ENCODE assay signal across 8 cellular contexts in the genomic region with DNA sequence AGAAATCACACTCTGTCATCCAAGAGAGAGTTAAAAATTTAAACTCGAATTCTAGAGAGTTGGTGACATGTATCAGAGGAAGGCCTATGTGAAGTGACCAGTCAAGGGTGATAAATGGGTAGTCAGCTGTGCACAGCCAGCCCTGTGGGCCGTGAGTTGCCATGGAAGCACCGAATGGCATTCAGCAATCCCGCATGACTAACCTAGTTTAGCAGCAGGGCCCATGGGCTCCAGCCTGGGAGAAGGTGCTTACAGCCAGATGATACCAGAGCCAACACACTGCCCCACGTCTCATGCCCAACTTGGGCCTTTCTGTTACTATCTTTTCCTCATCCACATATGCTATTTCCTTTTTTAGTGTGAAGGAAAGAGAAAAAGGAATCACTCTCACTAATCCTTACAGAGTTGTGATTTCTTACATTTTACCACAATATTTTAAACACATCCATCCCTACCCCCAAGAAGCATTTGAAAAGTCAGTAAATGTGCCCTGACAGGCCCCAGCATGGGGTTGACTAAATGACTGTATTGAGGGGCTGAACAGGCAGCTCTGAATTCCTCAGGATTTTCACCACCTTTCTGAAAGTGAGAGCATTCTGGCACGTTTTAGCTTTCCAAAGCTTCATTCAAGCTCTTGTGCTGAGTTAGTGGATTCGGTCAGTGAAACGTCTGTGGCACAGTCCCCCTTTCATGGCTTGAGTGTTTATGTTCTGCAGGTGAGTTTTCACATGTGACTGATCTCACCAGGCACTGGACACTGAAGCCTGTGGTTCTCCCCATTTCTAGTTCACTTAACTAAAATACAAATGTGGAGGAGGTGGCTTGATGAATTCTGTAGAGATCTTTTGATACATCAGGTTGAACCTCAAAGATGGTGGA.
DNase-seq lines count a peak whose midpoint lies in the region; ATAC-seq and TF ChIP-seq lines count a peak whose summit lies in the region.

No MANE protein-coding gene starts in this region.

- peak overlapping the region; percentile 85 for H3K27ac ChIP-seq in cardiac muscle cell

- DNase-seq in NCI-H1417 (lab: John Stamatoyannopoulos, UW) (peak; percentile 64 to 88 (median 79)), NCI-H1417 treated with DMSO at 0.1 percent for 48 hours (lab: John Stamatoyannopoulos, UW) (no peak), WTC11 (ENCODE audit: low spot score) (peak; percentile 52), cardiac muscle cell (ENCODE audit: low read depth in 1 of 2, low spot score in 1 of 2) (peak; percentile 78 to 88), pons (ENCODE audit: low spot score) (peak; percentile 80), HuH-7.5 (ENCODE audit: low spot score) (no peak)
- DNase-seq in effector CD8-positive, alpha-beta T cell (lab: John Stamatoyannopoulos, UW), result no peak

- no peaks in the 10 kb centered on the region for H3K36me3 ChIP-seq in cardiac muscle cell

- no peaks in the 10 kb centered on the region for H3K27me3 ChIP-seq in cardiac muscle cell

- H3K27ac Mint-ChIP-seq in WTC11, result peak overlapping the region; percentile 33

- H3K4me3 Mint-ChIP-seq in WTC11, result no peak overlapping the region

- no peaks in the 10 kb centered on the region for H3K9me3 Mint-ChIP-seq in WTC11

- H3K4me3 ChIP-seq in cardiac muscle cell, result no peak overlapping the region

- ATAC-seq in HG03558 (IDR thresholded peaks at IDR 0.05; ENCODE audit: extremely low read depth, unreplicated experiment), result peak; percentile 30
- peak; percentile 67 for ATAC-seq in WTC11

- no peaks in the 10 kb centered on the region for H3K9me3 ChIP-seq in cardiac muscle cell (ENCODE audit: low read depth)

- no peak for TF ChIP-seq CTCF in WTC11 (IDR thresholded peaks at IDR 0.05)
- no peak for TF ChIP-seq CTCF in cardiac muscle cell (IDR thresholded peaks at IDR 0.05; ENCODE audit: low read depth, low read length)

- no peaks in the 10 kb centered on the region for H3K27me3 Mint-ChIP-seq in WTC11 (ENCODE audit: low read depth)

- H3K4me1 Mint-ChIP-seq in WTC11, result peaks cover 51% of the 10 kb centered on the region

- H3K36me3 Mint-ChIP-seq in WTC11, result no peaks in the 10 kb centered on the region

- CTCF ChIA-PET in WTC11 (lab: Charles Lee), result interaction anchor here (1.0 to 3.0 kb wide), 5 partner anchors 29 to 117 kb away, joined by 3 to 9 read pairs (median 4); a partner anchor contains a TSS

- POLR2A ChIA-PET in WTC11 (lab: Charles Lee), result interaction anchor here (0.6 kb wide), 1 partner anchor 103 kb away, joined by 3 read pairs; no protein-coding TSS in a partner anchor

- peaks cover 60% of the 10 kb centered on the region for H3K4me1 ChIP-seq in cardiac muscle cell (ENCODE audit: low read depth)

TF ChIP-seq in WTC11, 78 proteins besides CTCF, POLR2A, EP300 and RAD21 (continues in another document):
- TF ChIP-seq ZNF317 (CRISPR knock-in tag; IDR thresholded peaks at IDR 0.05; ENCODE audit: borderline replicate concordance, low read depth) (no peak), NFATC4 (CRISPR knock-in tag; IDR thresholded peaks at IDR 0.05) (no peak), ATF1 (CRISPR knock-in tag; IDR thresholded peaks at IDR 0.05) (no peak), CREM (CRISPR knock-in tag; IDR thresholded peaks at IDR 0.05) (no peak), ZNF219 (CRISPR knock-in tag; IDR thresholded peaks at IDR 0.05; ENCODE audit: borderline replicate concordance) (no peak), SMAD3 (CRISPR knock-in tag; IDR thresholded peaks at IDR 0.05; ENCODE audit: borderline replicate concordance) (no peak), IRF2 (CRISPR knock-in tag; IDR thresholded peaks at IDR 0.05; ENCODE audit: borderline replicate concordance, low read depth) (no peak)
- TF ChIP-seq, protein P1, sequence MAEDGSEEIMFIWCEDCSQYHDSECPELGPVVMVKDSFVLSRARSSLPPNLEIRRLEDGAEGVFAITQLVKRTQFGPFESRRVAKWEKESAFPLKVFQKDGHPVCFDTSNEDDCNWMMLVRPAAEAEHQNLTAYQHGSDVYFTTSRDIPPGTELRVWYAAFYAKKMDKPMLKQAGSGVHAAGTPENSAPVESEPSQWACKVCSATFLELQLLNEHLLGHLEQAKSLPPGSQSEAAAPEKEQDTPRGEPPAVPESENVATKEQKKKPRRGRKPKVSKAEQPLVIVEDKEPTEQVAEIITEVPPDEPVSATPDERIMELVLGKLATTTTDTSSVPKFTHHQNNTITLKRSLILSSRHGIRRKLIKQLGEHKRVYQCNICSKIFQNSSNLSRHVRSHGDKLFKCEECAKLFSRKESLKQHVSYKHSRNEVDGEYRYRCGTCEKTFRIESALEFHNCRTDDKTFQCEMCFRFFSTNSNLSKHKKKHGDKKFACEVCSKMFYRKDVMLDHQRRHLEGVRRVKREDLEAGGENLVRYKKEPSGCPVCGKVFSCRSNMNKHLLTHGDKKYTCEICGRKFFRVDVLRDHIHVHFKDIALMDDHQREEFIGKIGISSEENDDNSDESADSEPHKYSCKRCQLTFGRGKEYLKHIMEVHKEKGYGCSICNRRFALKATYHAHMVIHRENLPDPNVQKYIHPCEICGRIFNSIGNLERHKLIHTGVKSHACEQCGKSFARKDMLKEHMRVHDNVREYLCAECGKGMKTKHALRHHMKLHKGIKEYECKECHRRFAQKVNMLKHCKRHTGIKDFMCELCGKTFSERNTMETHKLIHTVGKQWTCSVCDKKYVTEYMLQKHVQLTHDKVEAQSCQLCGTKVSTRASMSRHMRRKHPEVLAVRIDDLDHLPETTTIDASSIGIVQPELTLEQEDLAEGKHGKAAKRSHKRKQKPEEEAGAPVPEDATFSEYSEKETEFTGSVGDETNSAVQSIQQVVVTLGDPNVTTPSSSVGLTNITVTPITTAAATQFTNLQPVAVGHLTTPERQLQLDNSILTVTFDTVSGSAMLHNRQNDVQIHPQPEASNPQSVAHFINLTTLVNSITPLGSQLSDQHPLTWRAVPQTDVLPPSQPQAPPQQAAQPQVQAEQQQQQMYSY (CRISPR knock-in tag; IDR thresholded peaks at IDR 0.05), result no peak
- TF ChIP-seq, protein P2, sequence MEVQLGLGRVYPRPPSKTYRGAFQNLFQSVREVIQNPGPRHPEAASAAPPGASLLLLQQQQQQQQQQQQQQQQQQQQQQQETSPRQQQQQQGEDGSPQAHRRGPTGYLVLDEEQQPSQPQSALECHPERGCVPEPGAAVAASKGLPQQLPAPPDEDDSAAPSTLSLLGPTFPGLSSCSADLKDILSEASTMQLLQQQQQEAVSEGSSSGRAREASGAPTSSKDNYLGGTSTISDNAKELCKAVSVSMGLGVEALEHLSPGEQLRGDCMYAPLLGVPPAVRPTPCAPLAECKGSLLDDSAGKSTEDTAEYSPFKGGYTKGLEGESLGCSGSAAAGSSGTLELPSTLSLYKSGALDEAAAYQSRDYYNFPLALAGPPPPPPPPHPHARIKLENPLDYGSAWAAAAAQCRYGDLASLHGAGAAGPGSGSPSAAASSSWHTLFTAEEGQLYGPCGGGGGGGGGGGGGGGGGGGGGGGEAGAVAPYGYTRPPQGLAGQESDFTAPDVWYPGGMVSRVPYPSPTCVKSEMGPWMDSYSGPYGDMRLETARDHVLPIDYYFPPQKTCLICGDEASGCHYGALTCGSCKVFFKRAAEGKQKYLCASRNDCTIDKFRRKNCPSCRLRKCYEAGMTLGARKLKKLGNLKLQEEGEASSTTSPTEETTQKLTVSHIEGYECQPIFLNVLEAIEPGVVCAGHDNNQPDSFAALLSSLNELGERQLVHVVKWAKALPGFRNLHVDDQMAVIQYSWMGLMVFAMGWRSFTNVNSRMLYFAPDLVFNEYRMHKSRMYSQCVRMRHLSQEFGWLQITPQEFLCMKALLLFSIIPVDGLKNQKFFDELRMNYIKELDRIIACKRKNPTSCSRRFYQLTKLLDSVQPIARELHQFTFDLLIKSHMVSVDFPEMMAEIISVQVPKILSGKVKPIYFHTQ (CRISPR knock-in tag; IDR thresholded peaks at IDR 0.05), result no peak
- TF ChIP-seq, protein P3, sequence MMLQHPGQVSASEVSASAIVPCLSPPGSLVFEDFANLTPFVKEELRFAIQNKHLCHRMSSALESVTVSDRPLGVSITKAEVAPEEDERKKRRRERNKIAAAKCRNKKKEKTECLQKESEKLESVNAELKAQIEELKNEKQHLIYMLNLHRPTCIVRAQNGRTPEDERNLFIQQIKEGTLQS (CRISPR knock-in tag; conservative IDR thresholded peaks at IDR 0.05), result no peak
- TF ChIP-seq, protein P4, sequence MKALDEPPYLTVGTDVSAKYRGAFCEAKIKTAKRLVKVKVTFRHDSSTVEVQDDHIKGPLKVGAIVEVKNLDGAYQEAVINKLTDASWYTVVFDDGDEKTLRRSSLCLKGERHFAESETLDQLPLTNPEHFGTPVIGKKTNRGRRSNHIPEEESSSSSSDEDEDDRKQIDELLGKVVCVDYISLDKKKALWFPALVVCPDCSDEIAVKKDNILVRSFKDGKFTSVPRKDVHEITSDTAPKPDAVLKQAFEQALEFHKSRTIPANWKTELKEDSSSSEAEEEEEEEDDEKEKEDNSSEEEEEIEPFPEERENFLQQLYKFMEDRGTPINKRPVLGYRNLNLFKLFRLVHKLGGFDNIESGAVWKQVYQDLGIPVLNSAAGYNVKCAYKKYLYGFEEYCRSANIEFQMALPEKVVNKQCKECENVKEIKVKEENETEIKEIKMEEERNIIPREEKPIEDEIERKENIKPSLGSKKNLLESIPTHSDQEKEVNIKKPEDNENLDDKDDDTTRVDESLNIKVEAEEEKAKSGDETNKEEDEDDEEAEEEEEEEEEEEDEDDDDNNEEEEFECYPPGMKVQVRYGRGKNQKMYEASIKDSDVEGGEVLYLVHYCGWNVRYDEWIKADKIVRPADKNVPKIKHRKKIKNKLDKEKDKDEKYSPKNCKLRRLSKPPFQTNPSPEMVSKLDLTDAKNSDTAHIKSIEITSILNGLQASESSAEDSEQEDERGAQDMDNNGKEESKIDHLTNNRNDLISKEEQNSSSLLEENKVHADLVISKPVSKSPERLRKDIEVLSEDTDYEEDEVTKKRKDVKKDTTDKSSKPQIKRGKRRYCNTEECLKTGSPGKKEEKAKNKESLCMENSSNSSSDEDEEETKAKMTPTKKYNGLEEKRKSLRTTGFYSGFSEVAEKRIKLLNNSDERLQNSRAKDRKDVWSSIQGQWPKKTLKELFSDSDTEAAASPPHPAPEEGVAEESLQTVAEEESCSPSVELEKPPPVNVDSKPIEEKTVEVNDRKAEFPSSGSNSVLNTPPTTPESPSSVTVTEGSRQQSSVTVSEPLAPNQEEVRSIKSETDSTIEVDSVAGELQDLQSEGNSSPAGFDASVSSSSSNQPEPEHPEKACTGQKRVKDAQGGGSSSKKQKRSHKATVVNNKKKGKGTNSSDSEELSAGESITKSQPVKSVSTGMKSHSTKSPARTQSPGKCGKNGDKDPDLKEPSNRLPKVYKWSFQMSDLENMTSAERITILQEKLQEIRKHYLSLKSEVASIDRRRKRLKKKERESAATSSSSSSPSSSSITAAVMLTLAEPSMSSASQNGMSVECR (CRISPR knock-in tag; IDR thresholded peaks at IDR 0.05; ENCODE audit: borderline replicate concordance), result no peak

Comparison
In these comparisons a context has a peak if more than half of its experiments do, and no peak if none do; other contexts are left out.
1. DNase-seq: peak in NCI-H1417 (3 of 3), WTC11 (single experiment), cardiac muscle cell (2 of 2) and pons (single experiment); none in NCI-H1417 treated with DMSO at 0.1 percent for 48 hours (single experiment), HuH-7.5 (single experiment) and effector CD8-positive, alpha-beta T cell (single experiment).